ENCODE assay signal across 8 cellular contexts in the genomic region with DNA sequence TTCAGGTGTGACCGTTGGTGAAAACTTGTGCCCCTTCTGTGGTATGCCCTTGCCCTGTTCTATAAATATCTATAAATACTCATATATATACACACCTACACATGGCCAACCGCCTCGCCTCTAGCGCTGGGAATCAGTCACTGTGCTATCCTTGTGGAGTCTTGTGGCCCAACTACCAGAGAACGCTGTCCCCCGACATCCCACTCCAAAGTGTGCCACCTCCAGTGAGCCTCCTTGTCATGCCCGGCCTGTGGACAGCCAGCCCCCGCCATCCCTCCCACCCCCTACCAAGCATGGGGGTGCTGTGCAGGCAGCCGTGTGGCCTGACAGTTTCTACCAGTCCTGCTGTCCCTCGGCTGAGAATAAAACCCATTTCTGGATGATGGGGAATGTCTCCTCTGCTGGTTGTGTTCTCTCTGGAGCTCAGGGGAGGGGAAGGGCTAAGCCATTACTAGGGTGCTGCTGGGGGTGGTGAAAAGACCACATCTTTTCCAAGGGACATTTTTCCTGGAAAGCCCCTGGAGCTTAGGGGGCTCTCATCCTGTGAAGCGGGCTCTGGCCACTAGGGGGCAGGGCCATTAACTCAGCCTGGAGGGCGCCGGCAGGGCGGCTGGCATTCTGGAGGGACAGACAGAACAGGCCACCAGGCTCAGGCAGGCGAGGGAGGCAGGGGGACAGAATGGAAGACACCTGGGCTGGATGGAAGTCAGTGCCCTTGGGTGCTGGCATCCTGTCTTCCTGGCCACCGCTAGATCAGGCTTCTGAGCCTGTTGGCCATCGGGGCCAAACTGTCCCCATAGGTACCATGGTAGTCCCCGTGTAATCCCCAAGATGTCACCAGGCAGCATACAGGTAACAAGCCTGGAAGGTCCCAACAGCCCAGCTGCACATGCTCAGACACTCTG. TPM values are rescaled to one million over a fixed set of nuclear protein-coding genes. Genes with fewer than 3 reads are reported as not detected.
A peak's percentile ranks its signal among the peaks of the same experiment; 100 is the strongest.
DNase-seq lines count a peak whose midpoint lies in the region; ATAC-seq and TF ChIP-seq lines count a peak whose summit lies in the region.

No MANE protein-coding gene starts in this region.

- H3K27ac ChIP-seq in liver (ENCODE audit: low read depth in 1 of 2, low read length in 2 of 2) = no peak overlapping the region

- no peak overlapping the region for H3K4me3 ChIP-seq in GM06990 (replicated peaks; ENCODE audit: low read depth, low read length)
- no peak overlapping the region for H3K4me3 ChIP-seq in Loucy (ENCODE audit: low read length, poor library complexity, severe bottlenecking)
- H3K4me3 ChIP-seq in liver (ENCODE audit: low read depth in 1 of 3, low read length in 3 of 3) = no peak overlapping the region

- H3K79me2 ChIP-seq in Loucy (ENCODE audit: insufficient read depth, low read length) = no peaks in the 10 kb centered on the region

- POLR2A ChIA-PET in WTC11 (lab: Charles Lee) = interaction anchor here (0.6 to 1.0 kb wide), 4 partner anchors 50 to 865 kb away, joined by 3 to 5 read pairs (median 3); no protein-coding TSS in a partner anchor

- H3K27me3 ChIP-seq in GM06990 (replicated peaks; ENCODE audit: control insufficient read depth, insufficient read depth, low read length) (peaks cover 1% of the 10 kb centered on the region; the same call in 1 of the 2 replicates), Loucy (ENCODE audit: insufficient read depth, low read length, poor library complexity, severe bottlenecking) (no peaks in the 10 kb centered on the region), liver (ENCODE audit: control insufficient read depth in 4 of 4, insufficient read depth in 4 of 4, low read length in 3 of 4) (no peaks in the 10 kb centered on the region)

- H3K27ac Mint-ChIP-seq in WTC11 = no peak overlapping the region
- no peak overlapping the region for H3K27ac Mint-ChIP-seq in central memory CD8-positive, alpha-beta T cell (ENCODE audit: low read depth)

- 75% methylated on average over 18 of the region's 18 CpGs for WGBS in liver

- H3K36me3 ChIP-seq in GM06990 (ENCODE audit: control insufficient read depth, insufficient read depth, low read length) (peaks cover 23% of the 10 kb centered on the region), Loucy (ENCODE audit: insufficient read depth, low read length) (peaks cover 9% of the 10 kb centered on the region; the same call in 1 of the 2 replicates), liver (ENCODE audit: control insufficient read depth in 4 of 4, insufficient read depth in 3 of 4, low read depth in 1 of 4, low read length in 3 of 4) (peaks cover 7 to 33% (median 23%) of the 10 kb centered on the region in 4 donors)

- peak in 1 of 2 donors; percentile 68 for TF ChIP-seq RAD21 in liver (IDR thresholded peaks at IDR 0.05)

- H3K9me3 ChIP-seq in Loucy (ENCODE audit: insufficient read depth, low read depth, low read length) (no peaks in the 10 kb centered on the region), liver (ENCODE audit: control insufficient read depth in 4 of 4, low read length in 3 of 4) (no peaks in the 10 kb centered on the region)

- H3F3A ChIP-seq in Loucy (ENCODE audit: low read depth) = no peaks in the 10 kb centered on the region

- no peaks in the 10 kb centered on the region; the same call in 1 of the 2 replicates for H3K27me3 Mint-ChIP-seq in WTC11 (ENCODE audit: low read depth)
- H3K27me3 Mint-ChIP-seq in central memory CD8-positive, alpha-beta T cell = peaks cover 9% of the 10 kb centered on the region

- no peak overlapping the region for H2AFZ ChIP-seq in Loucy (ENCODE audit: low read length)

- no peaks in the 10 kb centered on the region for H3K9me2 ChIP-seq in Loucy (replicated peaks; ENCODE audit: low read depth, low read length)

- peaks cover 36% of the 10 kb centered on the region for H3K4me1 Mint-ChIP-seq in WTC11
- H3K4me1 Mint-ChIP-seq in central memory CD8-positive, alpha-beta T cell = peaks cover 16% of the 10 kb centered on the region

- H3K4me3 Mint-ChIP-seq in WTC11 = no peak overlapping the region
- no peak overlapping the region for H3K4me3 Mint-ChIP-seq in central memory CD8-positive, alpha-beta T cell

- H3K9ac ChIP-seq in Loucy (ENCODE audit: low read depth, low read length, poor library complexity, severe bottlenecking) (no peak overlapping the region), liver (ENCODE audit: low read depth in 1 of 2, low read length in 2 of 2) (no peak overlapping the region)

- H3K4me2 ChIP-seq in Loucy (ENCODE audit: low read depth, low read length, poor library complexity, severe bottlenecking) = no peak overlapping the region

- no peaks in the 10 kb centered on the region for H3K9me3 Mint-ChIP-seq in WTC11
- H3K9me3 Mint-ChIP-seq in central memory CD8-positive, alpha-beta T cell = no peaks in the 10 kb centered on the region

- peaks cover 11% of the 10 kb centered on the region for H3K36me3 Mint-ChIP-seq in WTC11
- H3K36me3 Mint-ChIP-seq in central memory CD8-positive, alpha-beta T cell (ENCODE audit: insufficient read depth) = peaks cover 10% of the 10 kb centered on the region

- DNase-seq in GM06990 (ENCODE audit: extremely low read depth, insufficient read length) (no peak), WTC11 (ENCODE audit: low spot score) (peak; percentile 88)
- DNase-seq in central memory CD8-positive, alpha-beta T cell (ENCODE audit: low spot score in 2 of 2) = peak; percentile 21 to 36
- DNase-seq in stimulated activated CD8-positive, alpha-beta memory T cell treated with anti-CD3 and anti-CD28 coated beads, Interleukin-15, amount 100 ng/mL, for 24 hours (ENCODE audit: low read depth) = peak; percentile 37

- CTCF ChIA-PET in WTC11 (lab: Charles Lee) = interaction anchor here (0.5 to 2.9 kb wide), 39 partner anchors 9 to 530 kb away, joined by 3 to 25 read pairs (median 5); a partner anchor contains a TSS

- no peaks in the 10 kb centered on the region for H4K20me1 ChIP-seq in Loucy (ENCODE audit: insufficient read depth, low read length, poor library complexity, severe bottlenecking)

- ATAC-seq in WTC11 (peak; percentile 46), GM18873 (IDR thresholded peaks at IDR 0.05; ENCODE audit: low FRiP score, unreplicated experiment) (no peak), GM21576 (IDR thresholded peaks at IDR 0.05; ENCODE audit: unreplicated experiment) (no peak)
- no peak for ATAC-seq in central memory CD8-positive, alpha-beta T cell (replicated peaks; ENCODE audit: extremely low read depth, poor library complexity, severe bottlenecking)

- no peaks in the 10 kb centered on the region for H3K4me1 ChIP-seq in Loucy (ENCODE audit: insufficient read depth, low read length, poor library complexity, severe bottlenecking)
- peaks cover 0 to 5% (median 1%) of the 10 kb centered on the region in 4 donors for H3K4me1 ChIP-seq in liver (ENCODE audit: control insufficient read depth in 4 of 4, insufficient read depth in 4 of 4, low read length in 3 of 4)

- TF ChIP-seq CTCF in GM06990 (IDR thresholded peaks at IDR 0.05; ENCODE audit: insufficient read depth, low read length, poor library complexity, severe bottlenecking) (peak; percentile 94), Loucy (conservative IDR thresholded peaks at IDR 0.05; ENCODE audit: low read length) (peak; percentile 89), WTC11 (IDR thresholded peaks at IDR 0.05) (peak; percentile 91), liver (IDR thresholded peaks at IDR 0.05; ENCODE audit: low read depth, low read length, missing input control) (peak; percentile 71)

TF ChIP-seq in WTC11, 78 proteins besides CTCF, POLR2A, EP300 and RAD21:
- no peak for TF ChIP-seq FOXP1 (CRISPR knock-in tag; IDR thresholded peaks at IDR 0.05; ENCODE audit: borderline replicate concordance)
- 0 out of 2 replicates have a peak, but pooled peaks have one; percentile 14 for TF ChIP-seq NR2C2 (CRISPR knock-in tag; IDR thresholded peaks at IDR 0.05)
- no peak for TF ChIP-seq JUN (CRISPR knock-in tag; IDR thresholded peaks at IDR 0.05)
- TF ChIP-seq, protein P1, sequence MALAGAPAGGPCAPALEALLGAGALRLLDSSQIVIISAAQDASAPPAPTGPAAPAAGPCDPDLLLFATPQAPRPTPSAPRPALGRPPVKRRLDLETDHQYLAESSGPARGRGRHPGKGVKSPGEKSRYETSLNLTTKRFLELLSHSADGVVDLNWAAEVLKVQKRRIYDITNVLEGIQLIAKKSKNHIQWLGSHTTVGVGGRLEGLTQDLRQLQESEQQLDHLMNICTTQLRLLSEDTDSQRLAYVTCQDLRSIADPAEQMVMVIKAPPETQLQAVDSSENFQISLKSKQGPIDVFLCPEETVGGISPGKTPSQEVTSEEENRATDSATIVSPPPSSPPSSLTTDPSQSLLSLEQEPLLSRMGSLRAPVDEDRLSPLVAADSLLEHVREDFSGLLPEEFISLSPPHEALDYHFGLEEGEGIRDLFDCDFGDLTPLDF (CRISPR knock-in tag; IDR thresholded peaks at IDR 0.05) = no peak

TF ChIP-seq in liver, 16 proteins besides CTCF, POLR2A, EP300 and RAD21 (continues in another document):
- TF ChIP-seq GABPA (IDR thresholded peaks at IDR 0.05 in 1 of 2, conservative IDR thresholded peaks at IDR 0.05 in 1 of 2) = no peak
- TF ChIP-seq, protein P2, sequence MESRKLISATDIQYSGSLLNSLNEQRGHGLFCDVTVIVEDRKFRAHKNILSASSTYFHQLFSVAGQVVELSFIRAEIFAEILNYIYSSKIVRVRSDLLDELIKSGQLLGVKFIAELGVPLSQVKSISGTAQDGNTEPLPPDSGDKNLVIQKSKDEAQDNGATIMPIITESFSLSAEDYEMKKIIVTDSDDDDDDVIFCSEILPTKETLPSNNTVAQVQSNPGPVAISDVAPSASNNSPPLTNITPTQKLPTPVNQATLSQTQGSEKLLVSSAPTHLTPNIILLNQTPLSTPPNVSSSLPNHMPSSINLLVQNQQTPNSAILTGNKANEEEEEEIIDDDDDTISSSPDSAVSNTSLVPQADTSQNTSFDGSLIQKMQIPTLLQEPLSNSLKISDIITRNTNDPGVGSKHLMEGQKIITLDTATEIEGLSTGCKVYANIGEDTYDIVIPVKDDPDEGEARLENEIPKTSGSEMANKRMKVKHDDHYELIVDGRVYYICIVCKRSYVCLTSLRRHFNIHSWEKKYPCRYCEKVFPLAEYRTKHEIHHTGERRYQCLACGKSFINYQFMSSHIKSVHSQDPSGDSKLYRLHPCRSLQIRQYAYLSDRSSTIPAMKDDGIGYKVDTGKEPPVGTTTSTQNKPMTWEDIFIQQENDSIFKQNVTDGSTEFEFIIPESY (IDR thresholded peaks at IDR 0.05) = no peak
- no peak for TF ChIP-seq YY1 (IDR thresholded peaks at IDR 0.05)
- TF ChIP-seq FOXA1 (IDR thresholded peaks at IDR 0.05) = no peak
- no peak for TF ChIP-seq NR2F2 (IDR thresholded peaks at IDR 0.05)
- no peak for TF ChIP-seq HNF4A (conservative IDR thresholded peaks at IDR 0.05)

RNA-seq across cellular contexts. Expression of a gene that starts 20.7 kb away (rescaled TPM):
- 54.7 to 66.3 TPM (median 58.8 TPM) in 3 replicates for total RNA-seq in WTC11 (2021)
- total RNA-seq in liver = 10 to 100 TPM; 21.9 to 45.7 TPM
- 10 to 100 TPM; 14.4 to 34.0 TPM for polyA plus RNA-seq in liver

RNA-seq across cellular contexts. Expression of a gene that starts 21.0 kb away (rescaled TPM):
- total RNA-seq in WTC11 (2021) (26.2 to 32.0 TPM (median 31.7 TPM) in 3 replicates), liver (10 to 100 TPM; 10.7 to 12.2 TPM)
- polyA plus RNA-seq in liver = 10 to 100 TPM; 20.2 to 34.0 TPM

RNA-seq across cellular contexts. Expression of a gene that starts 51.9 kb away (rescaled TPM):
- total RNA-seq in WTC11 (2021) (79.0 to 105 TPM (median 92.4 TPM) in 3 replicates), liver (1 to 10 TPM; 1.6 to 5.9 TPM)
- under 1 TPM; 0.29 to 0.68 TPM for polyA plus RNA-seq in liver

Comparison
In these comparisons a context has a peak if more than half of its experiments do, and no peak if none do; other contexts are left out.
1. RNA of a gene that starts 51.9 kb away (total RNA-seq): 79.0 to 105 TPM in WTC11; 1.6 to 5.9 TPM in liver; every median in the first group is over 10 times any median in the second.
2. Peak in every context shown above with its lines, with median percentiles within 50 percentile points of each other: CTCF ChIP-seq.